In the genomic region with DNA sequence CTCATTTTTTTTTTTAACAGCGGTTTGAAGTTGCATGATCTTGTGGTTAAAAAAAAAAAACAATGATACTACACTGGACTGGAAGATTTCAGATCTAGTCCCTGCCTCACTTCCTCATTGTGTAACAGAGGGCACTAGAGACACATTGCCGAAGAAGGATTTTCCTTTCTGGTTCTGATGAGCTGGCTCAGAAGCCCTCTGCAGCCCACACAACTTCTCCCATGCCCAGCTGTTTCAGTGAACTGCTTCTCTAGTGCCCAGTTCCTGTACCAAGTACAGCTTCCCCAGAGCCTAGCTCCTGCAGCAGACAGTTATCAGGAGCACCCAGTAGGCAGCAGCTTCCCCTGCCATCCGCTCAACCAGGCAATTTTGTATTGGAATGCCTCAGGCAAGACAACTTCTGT, we compare ENCODE assay signal across 1 cellular context.
TF ChIP-seq lines count a peak whose summit lies in the region.

No MANE protein-coding gene starts in this region.

TF ChIP-seq in GM12878, 131 proteins besides CTCF, POLR2A, EP300 and RAD21 (continued from another document):
- TF ChIP-seq ZNF384 (IDR thresholded peaks at IDR 0.05; ENCODE audit: borderline replicate concordance, low read depth, low read length) (peak; percentile 82), ASH2L (IDR thresholded peaks at IDR 0.05; ENCODE audit: borderline replicate concordance, low read depth) (no peak)
TF ChIP-seq in GM12878: peak in this region for 3.
